ENCODE assay signal across 22 cellular contexts in the genomic region with DNA sequence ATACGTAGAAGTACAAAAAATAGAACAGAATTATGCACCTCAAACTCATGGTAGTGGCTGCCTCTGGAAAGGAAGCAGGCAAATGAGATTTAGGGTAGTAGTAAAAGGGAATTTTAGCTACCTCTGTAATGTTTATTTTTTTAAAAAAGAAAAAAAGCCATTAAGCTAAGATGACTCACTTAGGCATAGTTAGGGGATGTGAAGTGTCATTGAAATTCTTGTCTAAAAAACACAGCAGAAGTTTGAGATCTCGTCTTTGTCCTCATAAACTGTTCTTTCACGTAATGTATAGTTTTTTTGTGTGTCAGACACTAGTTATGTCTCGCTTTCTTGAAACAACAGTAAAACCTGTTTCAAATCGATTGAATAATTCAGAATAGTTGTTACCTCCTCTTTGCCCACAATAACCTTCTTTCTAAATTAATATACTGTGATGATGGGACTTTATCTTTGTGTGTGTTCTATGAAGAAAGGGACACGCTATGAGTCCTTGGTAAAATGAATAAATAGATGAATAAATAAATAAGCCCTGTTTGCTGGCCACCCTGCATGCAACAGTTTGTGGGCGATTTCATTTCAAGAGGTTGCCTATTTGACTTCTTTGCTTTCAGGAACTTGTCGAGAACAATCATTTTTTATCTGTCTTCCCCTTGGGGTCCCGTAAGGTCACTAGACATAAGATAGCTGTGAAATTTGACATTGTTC. TPM values are rescaled to one million over a fixed set of nuclear protein-coding genes. Genes with fewer than 3 reads are reported as not detected.
DNase-seq lines count a peak whose midpoint lies in the region; ATAC-seq, FAIRE-seq and TF ChIP-seq lines count a peak whose summit lies in the region.
"Had no signal": no experiment of that assay in that cellular context is flagged by ENCODE, and none has a peak within 500 bp of the region (broad histone marks: within the 10 kb centered on the region; RNA-seq: fewer than 3 reads in every experiment).

No MANE protein-coding gene starts in this region.

- H3K27ac ChIP-seq in astrocyte (ENCODE audit: low read depth, low read length) (no peak overlapping the region), parathyroid adenoma (no peak overlapping the region)
- H3K27ac ChIP-seq: C4-2B, left lung, Peyer's patch, transverse colon, VCaP had no signal

- H3K4me3 Mint-ChIP-seq in astrocyte (ENCODE audit: unreplicated experiment) = no peak overlapping the region
- H3K4me3 Mint-ChIP-seq: activated naive CD8-positive, alpha-beta T cell treated with anti-CD3 and anti-CD28 coated beads, Interleukin-2, amount 10 ng/mL, durations not matched to agents 7 days and 5 days had no signal

- no peak for FAIRE-seq in astrocyte (lab: Jason Lieb, UNC)
- FAIRE-seq: small intestine had no signal

- peaks cover 3% of the 10 kb centered on the region for H3K4me1 Mint-ChIP-seq in astrocyte (ENCODE audit: low read depth, unreplicated experiment)

- TF ChIP-seq CTCF in astrocyte (IDR thresholded peaks at IDR 0.05; ENCODE audit: insufficient read depth, low read depth, low read length) = no peak
- no peak for TF ChIP-seq CTCF in parathyroid adenoma (IDR thresholded peaks at IDR 0.05)

- H3K27me3 ChIP-seq in astrocyte (ENCODE audit: insufficient read depth, low read length) = peaks cover 11% of the 10 kb centered on the region
- H3K27me3 ChIP-seq in parathyroid adenoma (ENCODE audit: control insufficient read depth, insufficient read depth, low read length) = no peaks in the 10 kb centered on the region
- H3K27me3 ChIP-seq: Peyer's patch had no signal

- H3K9ac ChIP-seq in astrocyte (ENCODE audit: low read length) (no peak overlapping the region), parathyroid adenoma (no peak overlapping the region)

- H2AFZ ChIP-seq in astrocyte (ENCODE audit: low read depth, low read length) (no peak overlapping the region), parathyroid adenoma (peak overlapping the region; percentile 31)

- H3K4me2 ChIP-seq in astrocyte (ENCODE audit: low read length) (peak overlapping the region; percentile 39), parathyroid adenoma (ENCODE audit: low read length) (no peak overlapping the region)

- H3K36me3 ChIP-seq in astrocyte (ENCODE audit: insufficient read depth, low read length) = no peaks in the 10 kb centered on the region
- no peaks in the 10 kb centered on the region for H3K36me3 ChIP-seq in parathyroid adenoma (ENCODE audit: control insufficient read depth, insufficient read depth, low read length)
- H3K36me3 ChIP-seq: left lung, Peyer's patch, transverse colon had no signal

- H3K27me3 Mint-ChIP-seq in astrocyte (ENCODE audit: low read depth, unreplicated experiment) = no peaks in the 10 kb centered on the region

- H3K79me2 ChIP-seq in astrocyte (ENCODE audit: insufficient read depth, low read length) = no peaks in the 10 kb centered on the region
- no peaks in the 10 kb centered on the region for H3K79me2 ChIP-seq in parathyroid adenoma

- no peaks in the 10 kb centered on the region for H3K9me3 ChIP-seq in astrocyte (ENCODE audit: insufficient read depth, low read depth, low read length)
- no peaks in the 10 kb centered on the region for H3K9me3 ChIP-seq in parathyroid adenoma (ENCODE audit: control insufficient read depth, low read length)
- H3K9me3 ChIP-seq: left lung, Peyer's patch, transverse colon had no signal

- no peaks in the 10 kb centered on the region for H3K9me3 Mint-ChIP-seq in astrocyte (ENCODE audit: unreplicated experiment)
- H3K9me3 Mint-ChIP-seq: activated naive CD8-positive, alpha-beta T cell treated with anti-CD3 and anti-CD28 coated beads, Interleukin-2, amount 10 ng/mL, durations not matched to agents 7 days and 5 days had no signal

- H3K4me1 ChIP-seq in astrocyte (ENCODE audit: insufficient read depth, low read length) (no peaks in the 10 kb centered on the region), parathyroid adenoma (no peaks in the 10 kb centered on the region)
- H3K4me1 ChIP-seq: Peyer's patch, transverse colon had no signal

- H3K27ac Mint-ChIP-seq in astrocyte (ENCODE audit: unreplicated experiment) = no peak overlapping the region
- H3K27ac Mint-ChIP-seq: activated naive CD8-positive, alpha-beta T cell treated with anti-CD3 and anti-CD28 coated beads, Interleukin-2, amount 10 ng/mL, durations not matched to agents 7 days and 5 days had no signal

- no peaks in the 10 kb centered on the region for H4K20me1 ChIP-seq in astrocyte (ENCODE audit: insufficient read depth, low read length)

- DNase-seq in EH (ENCODE audit: low read depth) (peak; percentile 68), LHCN-M2 (ENCODE audit: low read depth) (peak; percentile 11), astrocyte (ENCODE audit: low read depth) (peak; percentile 40), AML-193 (lab: John Stamatoyannopoulos, UW) (no peak)
- DNase-seq in activated CD4-positive, alpha-beta T cell treated with anti-CD3 and anti-CD28 coated beads for 4 hours = no peak
- DNase-seq: activated CD4-positive, alpha-beta T cell treated with anti-CD3 and anti-CD28 coated beads for 48 hours; activated CD8-positive, alpha-beta memory T cell treated with anti-CD3 and anti-CD28 coated beads for 24 hours; activated effector memory CD4-positive, alpha-beta T cell treated with Interleukin-2 at 50 U/mL for 16 hours; activated naive CD8-positive, alpha-beta T cell treated with anti-CD3 and anti-CD28 coated beads, Interleukin-2, amount 10 ng/mL, durations not matched to agents 7 days and 5 days; cerebellar nuclear complex; left lung; NCI-H1092; NCI-H187; NCI-H526; Peyer's patch; small intestine; stimulated activated CD4-positive, alpha-beta T cell treated with anti-CD3 and anti-CD28 coated beads, Interleukin-1b, Interleukin-23, amount 100 ng/mL, for 48 hours; transverse colon had no signal

- H3K36me3 Mint-ChIP-seq in astrocyte (ENCODE audit: low read depth, unreplicated experiment) = no peaks in the 10 kb centered on the region
- H3K36me3 Mint-ChIP-seq: activated naive CD8-positive, alpha-beta T cell treated with anti-CD3 and anti-CD28 coated beads, Interleukin-2, amount 10 ng/mL, durations not matched to agents 7 days and 5 days had no signal

- no peak for ATAC-seq in HG03378 (IDR thresholded peaks at IDR 0.05; ENCODE audit: unreplicated experiment)

- H3K4me3 ChIP-seq in astrocyte (ENCODE audit: insufficient read depth, low read depth, low read length) (no peak overlapping the region), parathyroid adenoma (ENCODE audit: low read depth, low read length) (no peak overlapping the region)
- H3K4me3 ChIP-seq: left lung, Peyer's patch, transverse colon had no signal

RNA-seq across cellular contexts. Expression of gene FBXW4, which starts 14.5 kb away (rescaled TPM):
- total RNA-seq in LHCN-M2 (2014; rRNA removed) = 15.5 and 23.1 TPM in 2 replicates
- polyA plus RNA-seq in LHCN-M2 (2012) = 37.9 TPM
- 21.9 and 24.1 TPM in 2 replicates for total RNA-seq in astrocyte

Comparison
In these comparisons a context has a peak if more than half of its experiments do, and no peak if none do; other contexts are left out.
1. DNase-seq: peak in EH (single experiment), LHCN-M2 (single experiment) and astrocyte (single experiment); none in activated CD4-positive, alpha-beta T cell treated with anti-CD3 and anti-CD28 coated beads for 4 hours (0 of 2) and AML-193 (0 of 2).